ENCODE assay signal across 33 cellular contexts in genomic region chrX:5526191-5526590, GRCh38.
"Had no signal": no experiment of that assay in that cellular context is flagged by ENCODE, and none has a peak within 500 bp of the region (broad histone marks: within the 10 kb centered on the region; RNA-seq: fewer than 3 reads in every experiment).

No MANE protein-coding gene starts in this region.

- FAIRE-seq: bronchial epithelial cell had no signal

- H3K9me3 ChIP-seq: adrenal gland, ascending aorta, body of pancreas, breast epithelium had no signal

- ATAC-seq: activated naive CD4-positive, alpha-beta T cell treated with anti-CD3 and anti-CD28 coated beads, Interleukin-2, amount 50 U/mL, for 72 hours; activated naive CD8-positive, alpha-beta T cell treated with anti-CD3 and anti-CD28 coated beads, Interleukin-2, amount 50 U/mL, for 24 hours; activated T-cell treated with anti-CD3 and anti-CD28 coated beads, Interleukin-2, amount 50 U/mL, for 4 hours; activated T-cell treated with anti-CD3 and anti-CD28 coated beads, Interleukin-2, amount 50 U/mL, for 72 hours; activated T-helper 17 cell treated with anti-CD3 and anti-CD28 coated beads, Interleukin-2, amount 50 U/mL, for 72 hours; body of pancreas had no signal

- H3K27me3 ChIP-seq: adrenal gland, ascending aorta, body of pancreas, brain microvascular endothelial cell, breast epithelium, cardiac muscle cell had no signal

- H3K4me3 ChIP-seq: adrenal gland, ascending aorta, body of pancreas, breast epithelium, cardiac muscle cell had no signal

- H3K4me1 ChIP-seq: adrenal gland, ascending aorta, body of pancreas, breast epithelium had no signal

- H3K36me3 ChIP-seq: adrenal gland, ascending aorta, brain microvascular endothelial cell, breast epithelium, cardiac muscle cell had no signal

- H3K27ac ChIP-seq: adrenal gland, ascending aorta, body of pancreas, brain microvascular endothelial cell, breast epithelium, cardiac muscle cell had no signal

- DNase-seq: activated effector memory CD4-positive, alpha-beta T cell treated with anti-CD3 and anti-CD28 coated beads, Interleukin-2, amount 50 U/mL, for 16 hours; activated effector memory CD4-positive, alpha-beta T cell treated with Interleukin-2 at 50 U/mL for 16 hours; activated gamma-delta T cell; activated gamma-delta T cell treated with Interleukin-2 at 50 U/mL for 16 hours; activated naive CD4-positive, alpha-beta T cell; activated naive CD4-positive, alpha-beta T cell treated with anti-CD3 and anti-CD28 coated beads for 36 hours; activated naive CD4-positive, alpha-beta T cell treated with anti-CD3 and anti-CD28 coated beads, Interleukin-2, amount 10 ng/mL, durations not matched to agents 7 days and 5 days; activated naive CD4-positive, alpha-beta T cell treated with anti-CD3 and anti-CD28 coated beads, Interleukin-2, amount 50 U/mL, for 16 hours; activated naive CD4-positive, alpha-beta T cell treated with Interleukin-2 at 50 U/mL for 16 hours; activated naive CD8-positive, alpha-beta T cell treated with anti-CD3 and anti-CD28 coated beads for 36 hours; activated naive CD8-positive, alpha-beta T cell treated with anti-CD3 and anti-CD28 coated beads, Interleukin-2, amount 10 ng/mL, durations not matched to agents 7 days and 5 days; activated naive CD8-positive, alpha-beta T cell treated with anti-CD3 and anti-CD28 coated beads, Interleukin-2, amount 50 U/mL, for 24 hours; activated T-cell treated with anti-CD3 and anti-CD28 coated beads, Interleukin-2, amount 50 U/mL, for 1 hour; activated T-cell treated with anti-CD3 and anti-CD28 coated beads, Interleukin-2, amount 50 U/mL, for 24 hours; activated T-cell treated with anti-CD3 and anti-CD28 coated beads, Interleukin-2, amount 50 U/mL, for 4 hours; activated T-cell treated with anti-CD3 and anti-CD28 coated beads, Interleukin-2, amount 50 U/mL, for 48 hours; activated T-cell treated with anti-CD3 and anti-CD28 coated beads, Interleukin-2, amount 50 U/mL, for 72 hours; adrenal gland; amniotic stem cell; amygdala; anterior cingulate cortex; aorta; body of pancreas; brain microvascular endothelial cell; caudate nucleus; central memory CD4-positive, alpha-beta T cell; cerebellar nuclear complex had no signal
